7 cellular contexts compared by ENCODE assay signal in the genomic region with DNA sequence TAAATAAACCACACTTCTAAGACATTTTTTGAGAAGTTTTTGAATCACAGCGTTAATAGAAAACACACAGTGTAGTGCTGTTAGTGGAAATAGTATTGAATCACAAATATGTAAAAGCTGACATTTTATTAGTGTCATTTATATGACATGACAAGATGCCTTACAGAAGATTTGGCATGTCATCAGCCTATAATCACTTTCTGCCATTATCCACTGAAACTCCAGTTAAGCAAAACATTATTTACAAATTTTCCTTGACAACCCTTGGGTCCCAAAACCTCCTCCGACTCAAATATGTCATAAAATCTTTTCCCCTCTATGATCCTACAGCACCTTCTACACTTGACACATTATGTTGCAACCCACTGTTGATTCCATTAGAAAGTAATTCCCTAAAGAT.
"Had no signal": no experiment of that assay in that cellular context is flagged by ENCODE, and none has a peak within 500 bp of the region (broad histone marks: within the 10 kb centered on the region; RNA-seq: fewer than 3 reads in every experiment).

No MANE protein-coding gene starts in this region.

- H3K9ac ChIP-seq: KMS-11 had no signal

- FAIRE-seq: HTR-8/SVneo, K562 had no signal

- DNase-seq: IMR-90, KBM-7, KG1 had no signal

- H3K27ac ChIP-seq: HL-60, KMS-11 had no signal

- H3K4me2 ChIP-seq: KMS-11 had no signal

- H3K4me3 ChIP-seq: K562 had no signal

- ATAC-seq: K562 had no signal
